Comparison of ENCODE assay signal across 8 cellular contexts in genomic region chr14:105999361-106000028, GRCh38.
A peak's percentile ranks its signal among the peaks of the same experiment; 100 is the strongest.
DNase-seq lines count a peak whose midpoint lies in the region; ATAC-seq, FAIRE-seq and TF ChIP-seq lines count a peak whose summit lies in the region.

No MANE protein-coding gene starts in this region.

- no peak overlapping the region for H3K27ac Mint-ChIP-seq in endothelial cell (ENCODE audit: unreplicated experiment)

- no peak for DNase-seq in D721Med (ENCODE audit: insufficient read length, low spot score)
- DNase-seq in activated CD4-positive, alpha-beta T cell treated with anti-CD3 and anti-CD28 coated beads, Interleukin-2, amount 50 U/mL, for 1 hour, result peak; percentile 84
- DNase-seq in endothelial cell (ENCODE audit: low spot score), result no peak
- peak; percentile 7 for DNase-seq in putamen (ENCODE audit: low spot score)
- no peak for DNase-seq in ecto neural progenitor cell (ENCODE audit: low spot score)
- DNase-seq in GM12892 (ENCODE audit: insufficient read length), result no peak

- TF ChIP-seq POLR2A in GM12892 (IDR thresholded peaks at IDR 0.05; ENCODE audit: low read depth, low read length), result no peak

- H3K9me3 Mint-ChIP-seq in endothelial cell (ENCODE audit: unreplicated experiment), result peaks cover 27% of the 10 kb centered on the region

- peak; percentile 35 for TF ChIP-seq CTCF in D721Med (IDR thresholded peaks at IDR 0.05; ENCODE audit: insufficient read depth, missing control alignments)
- peak; percentile 53 for TF ChIP-seq CTCF in LNCAP (IDR thresholded peaks at IDR 0.05)
- peak; percentile 39 for TF ChIP-seq CTCF in endothelial cell (IDR thresholded peaks at IDR 0.05; ENCODE audit: unreplicated experiment)

- H3K4me3 Mint-ChIP-seq in endothelial cell (ENCODE audit: unreplicated experiment), result no peak overlapping the region

- peak; percentile 47 for ATAC-seq in GM21390 (IDR thresholded peaks at IDR 0.05; ENCODE audit: unreplicated experiment)

- H3K36me3 Mint-ChIP-seq in endothelial cell (ENCODE audit: low read depth, unreplicated experiment), result peaks cover 13% of the 10 kb centered on the region

- no peaks in the 10 kb centered on the region for H3K4me1 Mint-ChIP-seq in endothelial cell (ENCODE audit: unreplicated experiment)

- peaks cover 25% of the 10 kb centered on the region for H3K27me3 Mint-ChIP-seq in endothelial cell (ENCODE audit: unreplicated experiment)

- FAIRE-seq in D721Med (lab: Jason Lieb, UNC) (no peak), GM12892 (lab: Jason Lieb, UNC) (no peak)

Comparison
In these comparisons a context has a peak if more than half of its experiments do, and no peak if none do; other contexts are left out.
1. DNase-seq: peak in activated CD4-positive, alpha-beta T cell treated with anti-CD3 and anti-CD28 coated beads, Interleukin-2, amount 50 U/mL, for 1 hour (single experiment) and putamen (single experiment); none in D721Med (single experiment), endothelial cell (single experiment), ecto neural progenitor cell (single experiment) and GM12892 (single experiment).
2. Peak in every context shown above with its lines, with median percentiles within 50 percentile points of each other: CTCF ChIP-seq.